8 cellular contexts compared by ENCODE assay signal in genomic region chr5:125199968-125200841, GRCh38.
DNase-seq lines count a peak whose midpoint lies in the region; ATAC-seq and TF ChIP-seq lines count a peak whose summit lies in the region.

No MANE protein-coding gene starts in this region.

- no peak for TF ChIP-seq CTCF in right lobe of liver (IDR thresholded peaks at IDR 0.05)
- TF ChIP-seq CTCF in spleen (IDR thresholded peaks at IDR 0.05 in 8 of 11, conservative IDR thresholded peaks at IDR 0.05 in 3 of 11), result no peak

- H3K27me3 ChIP-seq in right lobe of liver (no peaks in the 10 kb centered on the region), spleen (replicated peaks in 1 of 7) (no peaks in the 10 kb centered on the region)

- DNase-seq in GM03348 (ENCODE audit: low spot score), result peak; percentile 9
- peak; percentile 49 for DNase-seq in astrocyte of the hippocampus (ENCODE audit: low read depth, low spot score)
- no peak for DNase-seq in right lobe of liver
- DNase-seq in ureter (ENCODE audit: low spot score), result no peak
- no peak for DNase-seq in posterior vena cava (ENCODE audit: low spot score)
- no peak for DNase-seq in activated CD4-positive, alpha-beta T cell treated with anti-CD3 and anti-CD28 coated beads for 1 hour
- DNase-seq in spleen, result no peak

- H3K9me3 ChIP-seq in right lobe of liver (no peaks in the 10 kb centered on the region), spleen (peaks cover 0 to 3% (median 0%) of the 10 kb centered on the region in 8 donors)

- TF ChIP-seq POLR2A in right lobe of liver (IDR thresholded peaks at IDR 0.05) (no peak), spleen (IDR thresholded peaks at IDR 0.05) (no peak)

- H3K4me3 ChIP-seq in right lobe of liver, result peak overlapping the region in 2 of 3 donors; percentile 4 to 14
- H3K4me3 ChIP-seq in spleen, result peak overlapping the region in 4 of 8 donors; percentile 0 to 55 (median 17)

- H3K4me1 ChIP-seq in right lobe of liver (peaks cover 0 to 6% (median 0%) of the 10 kb centered on the region in 4 donors), spleen (peaks cover 0 to 12% (median 0%) of the 10 kb centered on the region in 6 donors)

- H3K36me3 ChIP-seq in right lobe of liver, result no peaks in the 10 kb centered on the region
- no peaks in the 10 kb centered on the region for H3K36me3 ChIP-seq in spleen

- WGBS in right lobe of liver (ENCODE audit: insufficient coverage, low coverage, low lambda C conversion rate, missing lambda C conversion rate), result 11% methylated on average over 12 of the region's 15 CpGs
- WGBS in spleen, 5 donors, result 33 to 54% (median 41%) methylated on average over 15 of the region's 15 CpGs

- H3K27ac ChIP-seq in right lobe of liver (no peak overlapping the region), spleen (no peak overlapping the region)

- intact Hi-C loops in right lobe of liver (cut with DNase I) (no loop called here), posterior vena cava (cut with DNase I) (loop anchor here in 1 of 2 donors (10.0 kb wide), 1 partner anchor 655 kb away; no protein-coding TSS in a partner anchor), spleen (cut with DNase I; ENCODE audit: low total_unique reads) (no loop called here)

- ATAC-seq in HG03520 (IDR thresholded peaks at IDR 0.05; ENCODE audit: unreplicated experiment) (peak; percentile 49), right lobe of liver (peak; percentile 38 to 61 (median 50))

Comparison
In these comparisons a context has a peak if more than half of its experiments do, and no peak if none do; other contexts are left out.
1. DNase-seq: peak in GM03348 (single experiment) and astrocyte of the hippocampus (single experiment); none in right lobe of liver (0 of 3), ureter (single experiment), posterior vena cava (single experiment), activated CD4-positive, alpha-beta T cell treated with anti-CD3 and anti-CD28 coated beads for 1 hour (single experiment) and spleen (single experiment).